ENCODE assay signal across 1 cellular context in genomic region chr9:131113655-131114563, GRCh38.
TF ChIP-seq lines count a peak whose summit lies in the region.

No MANE protein-coding gene starts in this region.

TF ChIP-seq in K562, 482 proteins besides CTCF, POLR2A, EP300 and RAD21:
- TF ChIP-seq FOXK1 (CRISPR knock-in tag; IDR thresholded peaks at IDR 0.05; ENCODE audit: borderline replicate concordance) = no peak
- TF ChIP-seq ZNF79 (CRISPR knock-in tag; IDR thresholded peaks at IDR 0.05; ENCODE audit: low read depth) = no peak
- peak; percentile 87 for TF ChIP-seq STAT6 (CRISPR knock-in tag; IDR thresholded peaks at IDR 0.05)
- TF ChIP-seq MLX (CRISPR knock-in tag; conservative IDR thresholded peaks at IDR 0.05) = 0 out of 4 replicates have a peak, but pooled peaks of 1 of the 2 experiments have one; percentile 86
